Comparison of ENCODE assay signal across 14 cellular contexts in the genomic region with DNA sequence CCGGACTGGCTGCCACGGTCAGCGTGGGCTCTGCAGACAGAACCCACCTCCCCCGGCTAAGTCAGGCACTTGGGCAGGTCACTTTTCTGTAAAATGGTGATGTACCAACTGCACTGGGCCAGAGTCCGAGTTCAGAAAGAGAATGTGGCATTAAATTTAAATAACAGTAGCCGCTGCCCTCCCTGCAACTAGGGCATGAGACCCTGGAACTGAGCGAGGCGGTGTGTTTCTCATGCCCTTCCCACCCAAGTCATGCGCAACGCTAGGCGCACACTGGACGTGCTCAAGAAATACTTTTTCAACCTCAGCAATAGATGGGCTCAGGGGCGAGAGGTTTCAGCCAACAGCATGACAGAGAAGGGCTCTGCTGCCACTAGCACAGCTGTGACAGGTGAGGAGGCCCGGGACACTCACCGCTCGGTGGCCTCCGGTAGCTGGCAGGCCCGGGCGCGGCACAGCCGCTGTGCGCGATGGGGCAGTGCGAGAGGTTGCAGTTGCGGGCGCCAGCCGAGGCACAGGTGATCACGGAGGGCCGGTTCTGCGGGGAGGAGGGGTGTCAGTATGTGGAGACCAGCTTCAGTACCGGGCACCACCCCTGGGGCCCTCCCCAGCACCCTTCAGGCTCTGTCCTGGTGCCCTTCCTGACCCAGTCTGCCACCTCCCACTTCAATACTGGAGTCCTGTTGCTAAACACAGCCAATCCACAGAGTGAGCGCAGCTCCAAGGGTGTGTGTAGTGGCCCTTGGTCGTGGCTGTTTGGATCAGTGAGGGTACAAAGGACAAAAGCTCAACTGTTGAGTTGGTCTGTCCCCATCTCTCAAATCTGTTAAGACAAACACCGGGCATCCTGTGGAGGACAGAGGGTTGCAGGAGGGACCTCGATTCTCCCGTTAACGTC.
A peak's percentile ranks its signal among the peaks of the same experiment; 100 is the strongest.
DNase-seq lines count a peak whose midpoint lies in the region; ATAC-seq and TF ChIP-seq lines count a peak whose summit lies in the region.
"Had no signal": no experiment of that assay in that cellular context is flagged by ENCODE, and none has a peak within 500 bp of the region (broad histone marks: within the 10 kb centered on the region; RNA-seq: fewer than 3 reads in every experiment).

No MANE protein-coding gene starts in this region.

- no peaks in the 10 kb centered on the region for H3K27me3 ChIP-seq in cardiac muscle cell

- H3K27ac Mint-ChIP-seq in stimulated activated naive CD8-positive, alpha-beta T cell treated with anti-CD3 and anti-CD28 coated beads, Interleukin-15, amount 100 ng/mL, for 72 hours = peak overlapping the region; percentile 49 to 66

- H3K4me1 Mint-ChIP-seq in stimulated activated naive CD8-positive, alpha-beta T cell treated with anti-CD3 and anti-CD28 coated beads, Interleukin-15, amount 100 ng/mL, for 72 hours = peaks cover 28% of the 10 kb centered on the region

- H3K4me3 Mint-ChIP-seq in stimulated activated naive CD8-positive, alpha-beta T cell treated with anti-CD3 and anti-CD28 coated beads, Interleukin-15, amount 100 ng/mL, for 72 hours = no peak overlapping the region

- no peak overlapping the region for H3K4me3 ChIP-seq in cardiac muscle cell
- H3K4me3 ChIP-seq: lung had no signal

- no peak for DNase-seq in stimulated activated naive CD8-positive, alpha-beta T cell treated with anti-CD3 and anti-CD28 coated beads, Interleukin-15, amount 100 ng/mL, for 72 hours
- no peak for DNase-seq in stimulated activated naive CD8-positive, alpha-beta T cell treated with anti-CD3 and anti-CD28 coated beads, Interleukin-15, Interleukin-2, amounts not matched to agents 100 U/mL and 50 U/mL, for 24 hours
- DNase-seq in cardiac muscle cell (ENCODE audit: low read depth in 1 of 2, low spot score in 1 of 2) (no peak), posterior vena cava (ENCODE audit: low spot score) (peak; percentile 75), DMS53 treated with DMSO at 0.1 percent for 48 hours (lab: John Stamatoyannopoulos, UW; ENCODE audit: unreplicated experiment) (no peak), dedifferentiated amniotic fluid mesenchymal stem cell (ENCODE audit: extremely low spot score) (no peak)
- no peak for DNase-seq in activated CD8-positive, alpha-beta memory T cell treated with anti-CD3 and anti-CD28 coated beads for 24 hours
- DNase-seq: activated T-cell treated with anti-CD3 and anti-CD28 coated beads, Interleukin-2, amount 50 U/mL, for 48 hours; central memory CD4-positive, alpha-beta T cell; EL; foreskin melanocyte; NCI-H2029 treated with DMSO at 0.1 percent for 48 hours had no signal

- ATAC-seq in stimulated activated naive CD8-positive, alpha-beta T cell treated with anti-CD3 and anti-CD28 coated beads, Interleukin-15, amount 100 ng/mL, for 72 hours = peak; percentile 34
- ATAC-seq in stimulated activated naive CD8-positive, alpha-beta T cell treated with anti-CD3 and anti-CD28 coated beads, Interleukin-15, Interleukin-2, amounts not matched to agents 100 U/mL and 50 U/mL, for 24 hours = no peak
- no peak for ATAC-seq in GM19395 (IDR thresholded peaks at IDR 0.05; ENCODE audit: unreplicated experiment)

- intact Hi-C loops in posterior vena cava (cut with DNase I) = no loop called here

- peaks cover 35% of the 10 kb centered on the region for H3K36me3 ChIP-seq in cardiac muscle cell

- no peak for TF ChIP-seq CTCF in cardiac muscle cell (IDR thresholded peaks at IDR 0.05; ENCODE audit: low read depth, low read length)

- H3K9me3 Mint-ChIP-seq in stimulated activated naive CD8-positive, alpha-beta T cell treated with anti-CD3 and anti-CD28 coated beads, Interleukin-15, amount 100 ng/mL, for 72 hours = no peaks in the 10 kb centered on the region

- H3K27me3 Mint-ChIP-seq in stimulated activated naive CD8-positive, alpha-beta T cell treated with anti-CD3 and anti-CD28 coated beads, Interleukin-15, amount 100 ng/mL, for 72 hours = no peaks in the 10 kb centered on the region

- H3K9me3 ChIP-seq in cardiac muscle cell (ENCODE audit: low read depth) = no peaks in the 10 kb centered on the region

- H3K4me1 ChIP-seq in cardiac muscle cell (ENCODE audit: low read depth) = peaks cover 6% of the 10 kb centered on the region

- H3K27ac ChIP-seq in cardiac muscle cell = peak overlapping the region; percentile 76
